1 cellular context compared by ENCODE assay signal in the genomic region with DNA sequence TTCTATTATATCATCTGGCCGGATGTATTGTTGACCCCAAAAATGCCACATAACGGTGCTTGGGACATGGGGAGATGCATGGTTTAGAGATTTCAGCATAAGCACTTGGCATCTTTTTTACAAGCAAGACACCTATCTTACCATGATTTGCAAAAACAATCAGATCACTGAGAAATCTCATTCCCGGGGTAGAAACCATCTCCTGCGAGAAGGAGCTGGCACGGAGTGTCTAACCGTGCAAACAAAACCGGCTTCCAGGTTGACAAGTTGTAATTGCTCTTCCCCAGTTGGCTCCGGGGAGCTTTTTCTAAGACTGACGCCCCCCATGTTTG.
A peak's percentile ranks its signal among the peaks of the same experiment; 100 is the strongest.
TF ChIP-seq lines count a peak whose summit lies in the region.

No MANE protein-coding gene starts in this region.

TF ChIP-seq in HepG2, 621 proteins besides CTCF, POLR2A, EP300 and RAD21:
- TF ChIP-seq ZNF629 (CRISPR knock-in tag; conservative IDR thresholded peaks at IDR 0.05) (0 out of 2 replicates have a peak, but pooled peaks have one; percentile 3), ZNF737 (CRISPR knock-in tag; IDR thresholded peaks at IDR 0.05; ENCODE audit: borderline replicate concordance) (no peak), TEAD3 (CRISPR knock-in tag; optimal IDR thresholded peaks at IDR 0.05; ENCODE audit: borderline replicate concordance) (no peak), ATAD3A (CRISPR knock-in tag; IDR thresholded peaks at IDR 0.05) (no peak), SCMH1 (CRISPR knock-in tag; IDR thresholded peaks at IDR 0.05; ENCODE audit: borderline replicate concordance) (no peak), SIX1 (CRISPR knock-in tag; IDR thresholded peaks at IDR 0.05; ENCODE audit: borderline replicate concordance) (no peak), MED13 (CRISPR knock-in tag; IDR thresholded peaks at IDR 0.05) (no peak), ZSCAN12 (CRISPR knock-in tag; IDR thresholded peaks at IDR 0.05) (0 out of 2 replicates have a peak, but pooled peaks have one; percentile 38), DPF2 (CRISPR knock-in tag; IDR thresholded peaks at IDR 0.05; ENCODE audit: borderline replicate concordance, low read depth) (no peak)
- TF ChIP-seq, protein P1, sequence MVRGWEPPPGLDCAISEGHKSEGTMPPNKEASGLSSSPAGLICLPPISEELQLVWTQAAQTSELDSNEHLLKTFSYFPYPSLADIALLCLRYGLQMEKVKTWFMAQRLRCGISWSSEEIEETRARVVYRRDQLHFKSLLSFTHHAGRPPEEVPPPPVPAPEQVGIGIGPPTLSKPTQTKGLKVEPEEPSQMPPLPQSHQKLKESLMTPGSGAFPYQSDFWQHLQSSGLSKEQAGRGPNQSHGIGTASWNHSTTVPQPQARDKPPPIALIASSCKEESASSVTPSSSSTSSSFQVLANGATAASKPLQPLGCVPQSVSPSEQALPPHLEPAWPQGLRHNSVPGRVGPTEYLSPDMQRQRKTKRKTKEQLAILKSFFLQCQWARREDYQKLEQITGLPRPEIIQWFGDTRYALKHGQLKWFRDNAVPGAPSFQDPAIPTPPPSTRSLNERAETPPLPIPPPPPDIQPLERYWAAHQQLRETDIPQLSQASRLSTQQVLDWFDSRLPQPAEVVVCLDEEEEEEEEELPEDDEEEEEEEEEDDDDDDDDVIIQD (CRISPR knock-in tag; IDR thresholded peaks at IDR 0.05; ENCODE audit: low read depth): no peak
- TF ChIP-seq, protein P2, sequence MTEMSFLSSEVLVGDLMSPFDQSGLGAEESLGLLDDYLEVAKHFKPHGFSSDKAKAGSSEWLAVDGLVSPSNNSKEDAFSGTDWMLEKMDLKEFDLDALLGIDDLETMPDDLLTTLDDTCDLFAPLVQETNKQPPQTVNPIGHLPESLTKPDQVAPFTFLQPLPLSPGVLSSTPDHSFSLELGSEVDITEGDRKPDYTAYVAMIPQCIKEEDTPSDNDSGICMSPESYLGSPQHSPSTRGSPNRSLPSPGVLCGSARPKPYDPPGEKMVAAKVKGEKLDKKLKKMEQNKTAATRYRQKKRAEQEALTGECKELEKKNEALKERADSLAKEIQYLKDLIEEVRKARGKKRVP (CRISPR knock-in tag; IDR thresholded peaks at IDR 0.05): 0 out of 4 replicates have a peak, but pooled peaks of 1 of the 2 experiments have one; percentile 3
- TF ChIP-seq, protein P3, sequence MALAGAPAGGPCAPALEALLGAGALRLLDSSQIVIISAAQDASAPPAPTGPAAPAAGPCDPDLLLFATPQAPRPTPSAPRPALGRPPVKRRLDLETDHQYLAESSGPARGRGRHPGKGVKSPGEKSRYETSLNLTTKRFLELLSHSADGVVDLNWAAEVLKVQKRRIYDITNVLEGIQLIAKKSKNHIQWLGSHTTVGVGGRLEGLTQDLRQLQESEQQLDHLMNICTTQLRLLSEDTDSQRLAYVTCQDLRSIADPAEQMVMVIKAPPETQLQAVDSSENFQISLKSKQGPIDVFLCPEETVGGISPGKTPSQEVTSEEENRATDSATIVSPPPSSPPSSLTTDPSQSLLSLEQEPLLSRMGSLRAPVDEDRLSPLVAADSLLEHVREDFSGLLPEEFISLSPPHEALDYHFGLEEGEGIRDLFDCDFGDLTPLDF (CRISPR knock-in tag; IDR thresholded peaks at IDR 0.05): no peak
